ENCODE assay signal across 18 cellular contexts in the genomic region with DNA sequence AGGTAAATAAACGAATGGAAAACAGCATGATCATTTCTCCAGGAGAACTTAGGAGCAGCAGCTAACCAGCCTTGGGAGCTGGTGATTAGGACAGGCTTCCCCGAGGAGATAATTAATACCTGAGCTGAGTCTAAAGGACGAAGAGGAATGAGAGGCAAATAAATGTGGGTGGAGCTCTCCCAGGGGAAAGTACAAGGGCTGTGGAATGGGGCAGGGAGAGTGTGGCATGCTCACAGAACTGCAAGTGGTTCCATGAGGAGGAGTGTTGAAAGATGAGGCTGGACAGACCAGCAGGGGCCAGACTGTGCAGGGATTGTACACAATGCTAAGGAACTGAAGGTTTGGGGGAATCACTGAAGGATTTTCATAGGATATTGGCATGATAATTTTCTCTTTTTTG. TPM values are rescaled to one million over a fixed set of nuclear protein-coding genes. Genes with fewer than 3 reads are reported as not detected.
DNase-seq lines count a peak whose midpoint lies in the region; ATAC-seq and TF ChIP-seq lines count a peak whose summit lies in the region.
"Had no signal": no experiment of that assay in that cellular context is flagged by ENCODE, and none has a peak within 500 bp of the region (broad histone marks: within the 10 kb centered on the region; RNA-seq: fewer than 3 reads in every experiment).

No MANE protein-coding gene starts in this region.

- intact Hi-C loops in transverse colon (cut with DNase I; ENCODE audit: low total_unique reads) (no loop called here), PC-9 (cut with micrococcal nuclease; ENCODE audit: unreplicated experiment) (no loop called here)

- H3K4me3 ChIP-seq in transverse colon (no peak overlapping the region), PC-9 (no peak overlapping the region)
- H3K4me3 ChIP-seq: GM23248, K562 had no signal

- no peaks in the 10 kb centered on the region for H3K4me1 Mint-ChIP-seq in progenitor cell of endocrine pancreas (ENCODE audit: low read depth)

- H3K27me3 ChIP-seq in transverse colon (no peaks in the 10 kb centered on the region), PC-9 (ENCODE audit: insufficient read depth, low read depth) (no peaks in the 10 kb centered on the region)

- no peaks in the 10 kb centered on the region for H3K36me3 Mint-ChIP-seq in progenitor cell of endocrine pancreas (ENCODE audit: insufficient read depth)

- no TSS peak for BruUV-seq in PC-9 (replicated peaks; lab: Mats Ljungman, UMichigan)

- WGBS in transverse colon (ENCODE audit: low coverage in 1 of 2), 2 donors = 41 to 49% methylated on average over 3 of the region's 3 CpGs

- no peak overlapping the region for H3K4me2 ChIP-seq in PC-9

- H3K9me3 Mint-ChIP-seq in progenitor cell of endocrine pancreas (ENCODE audit: low read depth) = no peaks in the 10 kb centered on the region

- peaks cover 0 to 9% (median 3%) of the 10 kb centered on the region in 4 donors for H3K4me1 ChIP-seq in transverse colon
- peaks cover 21% of the 10 kb centered on the region for H3K4me1 ChIP-seq in PC-9 (replicated peaks; ENCODE audit: insufficient read depth)

- TF ChIP-seq CTCF in transverse colon (IDR thresholded peaks at IDR 0.05) = no peak
- no peak for TF ChIP-seq CTCF in PC-9 (conservative IDR thresholded peaks at IDR 0.05)
- no peak for TF ChIP-seq CTCF in progenitor cell of endocrine pancreas (IDR thresholded peaks at IDR 0.05; ENCODE audit: unreplicated experiment)

- H3F3A ChIP-seq in PC-9 (ENCODE audit: insufficient read depth, low read depth) = peaks cover 11% of the 10 kb centered on the region

- H3K9me3 ChIP-seq in transverse colon (no peaks in the 10 kb centered on the region), PC-9 (ENCODE audit: insufficient read depth, low read depth) (no peaks in the 10 kb centered on the region)
- H3K9me3 ChIP-seq: Caco-2 had no signal

- ATAC-seq in left lobe of liver = peak; percentile 50
- ATAC-seq: HCT116, K562 had no signal

- POLR2A ChIA-PET in PC-9 (lab: Charles Lee; ENCODE audit: unreplicated experiment) = no interaction called here

- DNase-seq in NCI-H1417 treated with DMSO at 0.1 percent for 48 hours (lab: John Stamatoyannopoulos, UW) (peak; percentile 45), NCI-H69 (lab: John Stamatoyannopoulos, UW) (peak; percentile 96), left lobe of liver (ENCODE audit: low spot score) (no peak), transverse colon (peak; percentile 55), PC-9 (no peak), progenitor cell of endocrine pancreas (ENCODE audit: low spot score, unreplicated experiment) (no peak), midbrain (lab: John Stamatoyannopoulos, UW) (no peak)
- DNase-seq: Caco-2, DMS153, GM23248, MV-4-11, NCI-H1436 treated with DMSO at 0.1 percent for 48 hours, NCI-H2029 treated with DMSO at 0.1 percent for 48 hours, NCI-H226, NCI-H524 treated with DMSO at 0.1 percent for 48 hours, OCI-M1 had no signal

- in situ Hi-C loops in transverse colon (cut with MboI; ENCODE audit: low pct_ligation_motif_present in 1 of 4, low pct_unique_long_range_greater_than_20kb in 1 of 4, low sequenced_read_pairs in 3 of 4) = no loop called here

- no peak overlapping the region for H2AFZ ChIP-seq in PC-9
- H2AFZ ChIP-seq: GM23248 had no signal

- H3K4me3 Mint-ChIP-seq in progenitor cell of endocrine pancreas (ENCODE audit: low read depth) = no peak overlapping the region

- TF ChIP-seq POLR2A in transverse colon (IDR thresholded peaks at IDR 0.05) = no peak

- no peaks in the 10 kb centered on the region for H4K20me1 ChIP-seq in PC-9 (ENCODE audit: insufficient read depth)

- H3K27ac ChIP-seq in transverse colon (no peak overlapping the region), PC-9 (no peak overlapping the region)
- H3K27ac ChIP-seq: GM23248 had no signal

- H3K36me3 ChIP-seq in transverse colon = no peaks in the 10 kb centered on the region
- H3K36me3 ChIP-seq in PC-9 (ENCODE audit: low read depth) = no peaks in the 10 kb centered on the region

- H3K79me2 ChIP-seq in PC-9 (ENCODE audit: low read depth) = no peaks in the 10 kb centered on the region

- CTCF ChIA-PET in PC-9 (lab: Charles Lee) = no interaction called here

- H3K27me3 Mint-ChIP-seq in progenitor cell of endocrine pancreas = peaks cover 13% of the 10 kb centered on the region

- H3K9me2 ChIP-seq in PC-9 (ENCODE audit: insufficient read depth) = no peaks in the 10 kb centered on the region

- no peak overlapping the region for H3K27ac Mint-ChIP-seq in progenitor cell of endocrine pancreas

- TF ChIP-seq EP300 in transverse colon (IDR thresholded peaks at IDR 0.05; ENCODE audit: low read depth) = no peak

RNA-seq across cellular contexts. Expression of gene TLCD5, which starts 14.2 kb away (rescaled TPM):
- 0.23 TPM for total RNA-seq in left lobe of liver
- total RNA-seq in transverse colon = 1 to 10 TPM in 3 of 4 donors, not detected in 1; 1.3 to 9.4 (median 1.5) TPM
- 6.0 and 7.7 TPM in 2 replicates for total RNA-seq in PC-9 (2021)
- total RNA-seq in progenitor cell of endocrine pancreas = 8.9 and 9.3 TPM in 2 replicates

RNA-seq across cellular contexts. Expression of gene ARHGEF12, which starts 25.3 kb away (rescaled TPM):
- 68.7 TPM for total RNA-seq in left lobe of liver
- total RNA-seq in transverse colon = 100 to 1,000 TPM in 2 of 4 donors, 10 to 100 TPM in 2; 75.9 to 116 (median 94.3) TPM
- total RNA-seq in PC-9 (2021) = 61.5 and 76.5 TPM in 2 replicates
- total RNA-seq in progenitor cell of endocrine pancreas = 64.9 and 66.2 TPM in 2 replicates

Comparison
In these comparisons a context has a peak if more than half of its experiments do, and no peak if none do; other contexts are left out.
1. DNase-seq: peak in NCI-H1417 treated with DMSO at 0.1 percent for 48 hours (single experiment), NCI-H69 (single experiment) and transverse colon (single experiment); none in left lobe of liver (single experiment), PC-9 (0 of 2), progenitor cell of endocrine pancreas (single experiment) and midbrain (single experiment).